Comparison of ENCODE assay signal across 8 cellular contexts in genomic region chr2:18560797-18561085, GRCh38. TPM values are rescaled to one million over a fixed set of nuclear protein-coding genes. Genes with fewer than 3 reads are reported as not detected.
DNase-seq lines count a peak whose midpoint lies in the region; ATAC-seq, FAIRE-seq and TF ChIP-seq lines count a peak whose summit lies in the region.

No MANE protein-coding gene starts in this region.

- intact Hi-C loops in colonic mucosa (cut with DNase I) = no loop called here

- H3K4me1 ChIP-seq in colonic mucosa = no peaks in the 10 kb centered on the region
- peaks cover 29% of the 10 kb centered on the region for H3K4me1 ChIP-seq in neural progenitor cell

- DNase-seq in HTR-8/SVneo (ENCODE audit: insufficient read length, low spot score) (no peak), colonic mucosa (no peak), neural progenitor cell (ENCODE audit: low spot score) (no peak), T1000 (lab: John Stamatoyannopoulos, UW) (no peak), NCI-H2227 (lab: John Stamatoyannopoulos, UW; ENCODE audit: unreplicated experiment) (no peak), NCI-H526 treated with DMSO at 0.1 percent for 48 hours (lab: John Stamatoyannopoulos, UW) (no peak), COLO829 (ENCODE audit: low spot score) (no peak)

- H3K9me3 ChIP-seq in colonic mucosa (no peaks in the 10 kb centered on the region), neural progenitor cell (ENCODE audit: low read depth) (no peaks in the 10 kb centered on the region)

- peak overlapping the region; percentile 99 for H2AFZ ChIP-seq in neural progenitor cell (replicated peaks)

- H3K4me3 ChIP-seq in colonic mucosa = peak overlapping the region; percentile 90
- peak overlapping the region; percentile 88 for H3K4me3 ChIP-seq in neural progenitor cell

- peak overlapping the region; percentile 95 for H3K27ac Mint-ChIP-seq in neural progenitor cell

- H3K27me3 Mint-ChIP-seq in neural progenitor cell (ENCODE audit: insufficient read depth, low read depth) = peaks cover 7% of the 10 kb centered on the region

- no peaks in the 10 kb centered on the region for H3K9me3 Mint-ChIP-seq in neural progenitor cell

- H3K36me3 ChIP-seq in colonic mucosa (no peaks in the 10 kb centered on the region), neural progenitor cell (no peaks in the 10 kb centered on the region)

- TF ChIP-seq CTCF in colonic mucosa (IDR thresholded peaks at IDR 0.05) (no peak), neural progenitor cell (IDR thresholded peaks at IDR 0.05) (no peak)

- peaks cover 4% of the 10 kb centered on the region for H3K36me3 Mint-ChIP-seq in neural progenitor cell

- peak overlapping the region; percentile 96 for H3K27ac ChIP-seq in colonic mucosa
- H3K27ac ChIP-seq in neural progenitor cell = no peak overlapping the region

- ATAC-seq in GM18511 (IDR thresholded peaks at IDR 0.05; ENCODE audit: unreplicated experiment) = peak; percentile 1

- peak; percentile 94 for FAIRE-seq in HTR-8/SVneo (lab: Jason Lieb, UNC)

- H3K4me2 ChIP-seq in neural progenitor cell = peak overlapping the region; percentile 98

- H3K9ac ChIP-seq in colonic mucosa (ENCODE audit: low read depth in 2 of 2, low read length in 2 of 2) (peak overlapping the region; percentile 66 to 91), neural progenitor cell (peak overlapping the region; percentile 61)

- H3K27me3 ChIP-seq in colonic mucosa = no peaks in the 10 kb centered on the region
- no peaks in the 10 kb centered on the region for H3K27me3 ChIP-seq in neural progenitor cell

- peaks cover 19% of the 10 kb centered on the region for H3K4me1 Mint-ChIP-seq in neural progenitor cell

- H4K20me1 ChIP-seq in neural progenitor cell (ENCODE audit: low read depth) = peaks cover 25% of the 10 kb centered on the region

- peaks cover 42% of the 10 kb centered on the region for H3K79me2 ChIP-seq in neural progenitor cell (ENCODE audit: low read depth)

- peaks cover 7% of the 10 kb centered on the region for H3F3A ChIP-seq in neural progenitor cell (ENCODE audit: low read depth)

- peak overlapping the region; percentile 97 for H3K4me3 Mint-ChIP-seq in neural progenitor cell

RNA-seq across cellular contexts. Expression of gene RDH14, which starts 0.3 kb away (rescaled TPM):
- 10 to 100 TPM; 20.2 to 23.8 TPM for total RNA-seq in colonic mucosa
- 27.7 and 33.5 TPM in 2 replicates for total RNA-seq in neural progenitor cell (ENCODE audit: low replicate concordance)

RNA-seq across cellular contexts. Expression of gene NT5C1B, which starts 28.6 kb away (rescaled TPM):
- total RNA-seq in colonic mucosa (not detected), neural progenitor cell (ENCODE audit: low replicate concordance) (not detected in 2 replicates)
